12 cellular contexts compared by ENCODE assay signal in the genomic region with DNA sequence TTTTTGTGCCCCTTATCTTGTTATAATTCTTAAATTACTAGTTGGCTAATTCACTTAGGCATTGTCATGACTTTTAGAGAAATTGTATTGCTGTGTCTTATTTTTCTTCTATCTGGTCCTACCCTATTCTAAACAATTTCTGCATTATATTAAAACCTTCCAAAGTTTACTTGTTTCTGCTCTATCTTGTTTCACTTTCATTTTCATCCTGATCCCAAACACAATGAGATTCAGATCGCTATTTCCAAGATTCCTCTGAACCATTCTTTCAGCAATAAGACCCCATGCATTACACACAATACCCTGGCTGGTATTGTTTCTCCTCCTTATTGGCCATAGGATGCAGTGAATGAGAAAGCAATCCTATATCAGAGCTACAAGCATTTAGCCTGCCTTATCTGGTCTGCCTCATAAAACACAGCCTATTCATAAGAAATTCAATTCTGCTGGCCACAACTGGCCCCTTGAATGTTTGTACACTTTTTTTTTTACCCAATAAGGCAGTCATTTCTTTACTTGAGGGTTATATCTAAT.
DNase-seq lines count a peak whose midpoint lies in the region; ATAC-seq lines count a peak whose summit lies in the region.
"Had no signal": no experiment of that assay in that cellular context is flagged by ENCODE, and none has a peak within 500 bp of the region (broad histone marks: within the 10 kb centered on the region; RNA-seq: fewer than 3 reads in every experiment).

No MANE protein-coding gene starts in this region.

- H3K27ac Mint-ChIP-seq in effector memory CD8-positive, alpha-beta T cell: no peak overlapping the region
- H3K27ac Mint-ChIP-seq: IgD-negative memory B cell, mesothelial cell of epicardium had no signal

- no peaks in the 10 kb centered on the region for H3K36me3 ChIP-seq in BLaER1 treated with 17β-estradiol and CSF1 and Interleukin-3, amounts not matched to agents 10 nM and 100 nM
- H3K36me3 ChIP-seq in MG63: no peaks in the 10 kb centered on the region

- H3K4me3 Mint-ChIP-seq in effector memory CD8-positive, alpha-beta T cell: peak overlapping the region; percentile 17 to 45
- H3K4me3 Mint-ChIP-seq: mesothelial cell of epicardium had no signal

- H3K27me3 Mint-ChIP-seq in effector memory CD8-positive, alpha-beta T cell: peaks cover 15 to 26% of the 10 kb centered on the region in 2 donors

- DNase-seq in MG63 (no peak), pons (ENCODE audit: low spot score) (peak; percentile 50), epidermal melanocyte (ENCODE audit: insufficient read length, low spot score) (no peak), NCI-H2029 (lab: John Stamatoyannopoulos, UW) (no peak)
- DNase-seq in effector memory CD8-positive, alpha-beta T cell: no peak
- DNase-seq: NCI-H524 treated with DMSO at 0.1 percent for 48 hours; stimulated activated CD4-positive, alpha-beta T cell treated with anti-CD3 and anti-CD28 coated beads, Interleukin-4, amount 100 ng/mL, for 4 hours had no signal

- H3K4me3 ChIP-seq in BLaER1 treated with 17β-estradiol and CSF1 and Interleukin-3, amounts not matched to agents 10 nM and 100 nM: peak overlapping the region in 9 of 10 experiments; percentile 5 to 47 (median 21); a peak in 9 of 20 replicates
- peak overlapping the region; percentile 30 for H3K4me3 ChIP-seq in MG63

- peaks cover 0 to 11% (median 0%) of the 10 kb centered on the region in 10 experiments; a peak in 3 of 20 replicates for H3K4me1 ChIP-seq in BLaER1 treated with 17β-estradiol and CSF1 and Interleukin-3, amounts not matched to agents 10 nM and 100 nM

- H3K4me1 Mint-ChIP-seq in effector memory CD8-positive, alpha-beta T cell (ENCODE audit: low read depth in 2 of 2): peaks cover 3 to 7% of the 10 kb centered on the region in 2 donors
- H3K4me1 Mint-ChIP-seq: mesothelial cell of epicardium had no signal

- no peaks in the 10 kb centered on the region for H3K27me3 ChIP-seq in BLaER1 treated with 17β-estradiol and CSF1 and Interleukin-3, amounts not matched to agents 10 nM and 100 nM
- no peaks in the 10 kb centered on the region for H3K27me3 ChIP-seq in MG63

- H4K20me1 ChIP-seq in BLaER1 treated with 17β-estradiol and CSF1 and Interleukin-3, amounts not matched to agents 10 nM and 100 nM: no peaks in the 10 kb centered on the region

- no peaks in the 10 kb centered on the region for H3K36me3 Mint-ChIP-seq in effector memory CD8-positive, alpha-beta T cell (ENCODE audit: insufficient read depth)
- H3K36me3 Mint-ChIP-seq: IgD-negative memory B cell, mesothelial cell of epicardium had no signal

- H3K27ac ChIP-seq in BLaER1 treated with 17β-estradiol and CSF1 and Interleukin-3, amounts not matched to agents 10 nM and 100 nM: 0 out of 22 replicates have a peak overlapping the region, but pooled peaks of 1 of the 11 experiments have one; percentile 15

- H3K9me3 ChIP-seq in BLaER1 treated with 17β-estradiol and CSF1 and Interleukin-3, amounts not matched to agents 10 nM and 100 nM (replicated peaks in 1 of 11): peaks cover 4 to 13% (median 10%) of the 10 kb centered on the region in 11 experiments; a peak in 8 of 22 replicates
- peaks cover 2% of the 10 kb centered on the region; the same call in 1 of the 2 replicates for H3K9me3 ChIP-seq in MG63

- H3K4me2 ChIP-seq in BLaER1 treated with 17β-estradiol and CSF1 and Interleukin-3, amounts not matched to agents 10 nM and 100 nM: peak overlapping the region; percentile 39 to 74 (median 64)

- H3K9ac ChIP-seq in BLaER1 treated with 17β-estradiol and CSF1 and Interleukin-3, amounts not matched to agents 10 nM and 100 nM: peak overlapping the region in 9 of 11 experiments; percentile 5 to 61 (median 21); a peak in 9 of 22 replicates

- no peak for ATAC-seq in effector memory CD8-positive, alpha-beta T cell (replicated peaks)
- no peak for ATAC-seq in GM21423 (IDR thresholded peaks at IDR 0.05; ENCODE audit: unreplicated experiment)
- ATAC-seq in HG02981 (IDR thresholded peaks at IDR 0.05; ENCODE audit: unreplicated experiment): no peak

- H3K9me3 Mint-ChIP-seq in effector memory CD8-positive, alpha-beta T cell: no peaks in the 10 kb centered on the region
